Comparison of ENCODE assay signal across 23 cellular contexts in genomic region chr19:23404676-23405075, GRCh38.
"Had no signal": no experiment of that assay in that cellular context is flagged by ENCODE, and none has a peak within 500 bp of the region (broad histone marks: within the 10 kb centered on the region; RNA-seq: fewer than 3 reads in every experiment).

No MANE protein-coding gene starts in this region.

- FAIRE-seq: pancreas, urothelium cell line had no signal

- ATAC-seq: effector memory CD8-positive, alpha-beta T cell; foreskin keratinocyte; left colon; left ventricle myocardium superior; naive thymus-derived CD8-positive, alpha-beta T cell; pancreas; right cardiac atrium; stimulated activated memory B cell treated with anti-CD40 and anti-IgM and Interleukin-4, amounts not matched to agents 10 μg/mL and 1 μg/mL and 100 μg/mL, for 72 hours had no signal

- H3K27me3 Mint-ChIP-seq: central memory CD8-positive, alpha-beta T cell; dendritic cell treated with granulocyte-macrophage colony-stimulating factor and Interleukin-4, amounts not matched to agents 40 ng/mL and 50 ng/mL, for 4 days; effector memory CD8-positive, alpha-beta T cell; progenitor cell of endocrine pancreas; stimulated activated memory B cell treated with anti-CD40 and anti-IgM and Interleukin-4, amounts not matched to agents 10 μg/mL and 1 μg/mL and 100 μg/mL, for 72 hours; type B pancreatic cell had no signal

- H3K27ac ChIP-seq: foreskin keratinocyte, stomach, thoracic aorta had no signal

- H3K27ac Mint-ChIP-seq: dendritic cell treated with granulocyte-macrophage colony-stimulating factor and Interleukin-4, amounts not matched to agents 40 ng/mL and 50 ng/mL, for 4 days; effector memory CD8-positive, alpha-beta T cell; naive thymus-derived CD8-positive, alpha-beta T cell; stimulated activated memory B cell treated with anti-CD40 and anti-IgM and Interleukin-4, amounts not matched to agents 10 μg/mL and 1 μg/mL and 100 μg/mL, for 72 hours; type B pancreatic cell had no signal

- H3K4me3 ChIP-seq: lung, pancreas, stomach, thoracic aorta had no signal

- H3K36me3 ChIP-seq: pancreas, stomach, thoracic aorta had no signal

- DNase-seq: effector memory CD8-positive, alpha-beta T cell; erythroblast; left colon; left ventricle myocardium superior; mesendoderm; naive thymus-derived CD8-positive, alpha-beta T cell; pancreas; right cardiac atrium; stimulated activated CD4-positive, alpha-beta T cell treated with anti-CD3 and anti-CD28 coated beads, Interleukin-15, amount 100 ng/mL, for 24 hours; stimulated activated CD4-positive, alpha-beta T cell treated with anti-CD3 and anti-CD28 coated beads, Interleukin-1b, Interleukin-23, amount 100 ng/mL, for 48 hours; stimulated activated CD4-positive, alpha-beta T cell treated with anti-CD3 and anti-CD28 coated beads, Interleukin-4, amount 100 ng/mL, for 24 hours; stomach; substantia nigra had no signal

- H3K4me1 Mint-ChIP-seq: central memory CD8-positive, alpha-beta T cell; naive thymus-derived CD8-positive, alpha-beta T cell; neural crest cell had no signal

- H3K27me3 ChIP-seq: foreskin keratinocyte, pancreas, stomach had no signal

- H3K9me3 Mint-ChIP-seq: central memory CD8-positive, alpha-beta T cell; effector memory CD8-positive, alpha-beta T cell; neural crest cell; stimulated activated memory B cell treated with anti-CD40 and anti-IgM and Interleukin-4, amounts not matched to agents 10 μg/mL and 1 μg/mL and 100 μg/mL, for 72 hours; type B pancreatic cell had no signal

- H3K4me3 Mint-ChIP-seq: central memory CD8-positive, alpha-beta T cell; dendritic cell treated with granulocyte-macrophage colony-stimulating factor and Interleukin-4, amounts not matched to agents 40 ng/mL and 50 ng/mL, for 4 days; effector memory CD8-positive, alpha-beta T cell; neural crest cell; stimulated activated memory B cell treated with anti-CD40 and anti-IgM and Interleukin-4, amounts not matched to agents 10 μg/mL and 1 μg/mL and 100 μg/mL, for 72 hours; type B pancreatic cell had no signal

- H3K9me3 ChIP-seq: pancreas, thoracic aorta had no signal

- H3K4me1 ChIP-seq: foreskin keratinocyte, stomach had no signal
